Comparison of ENCODE assay signal across 16 cellular contexts in genomic region chr15:83304861-83305661, GRCh38. TPM values are rescaled to one million over a fixed set of nuclear protein-coding genes. Genes with fewer than 3 reads are reported as not detected.
DNase-seq lines count a peak whose midpoint lies in the region; ATAC-seq and TF ChIP-seq lines count a peak whose summit lies in the region.
"Had no signal": no experiment of that assay in that cellular context is flagged by ENCODE, and none has a peak within 500 bp of the region (broad histone marks: within the 10 kb centered on the region; RNA-seq: fewer than 3 reads in every experiment).

No MANE protein-coding gene starts in this region.

- no peak overlapping the region for H4K91ac ChIP-seq in neuronal stem cell (ENCODE audit: low read depth, low read length, poor library complexity)

- H3K27me3 Mint-ChIP-seq in Caco-2 (ENCODE audit: insufficient read depth, unreplicated experiment): no peaks in the 10 kb centered on the region
- peaks cover 21 to 28% of the 10 kb centered on the region in 2 donors for H3K27me3 Mint-ChIP-seq in T-cell

- no peaks in the 10 kb centered on the region for H3K9me3 Mint-ChIP-seq in Caco-2 (ENCODE audit: unreplicated experiment)
- H3K9me3 Mint-ChIP-seq in T-cell: peaks cover 0 to 2% (median 0%) of the 10 kb centered on the region in 3 donors
- H3K9me3 Mint-ChIP-seq: CD8-positive, alpha-beta T cell had no signal

- POLR2A ChIA-PET in Caco-2 (lab: Charles Lee): interaction anchor here (1.4 kb wide), 1 partner anchor 238 kb away, joined by 3 read pairs; the partner anchor contains the start of gene BTBD1
- POLR2A ChIA-PET in RWPE1 (lab: Yijun Ruan, JAX; ENCODE audit: low non-redundant PET): interaction anchor here (1.2 kb wide), 1 partner anchor 74 kb away, joined by 4 read pairs; no protein-coding TSS in a partner anchor
- POLR2A ChIA-PET in T-cell (lab: Charles Lee): no interaction called here

- H2BK120ac ChIP-seq in neuronal stem cell (ENCODE audit: low read depth, low read length): no peak overlapping the region

- H3K9me3 ChIP-seq in Caco-2 (0 out of 2 replicates have a peak, but pooled peaks cover 3% of the 10 kb centered on the region), esophagus squamous epithelium (no peaks in the 10 kb centered on the region), neuronal stem cell (replicated peaks in 1 of 2; ENCODE audit: control insufficient read depth in 2 of 2, insufficient read depth in 1 of 2, low read depth in 1 of 2, low read length in 2 of 2) (no peaks in the 10 kb centered on the region)
- H3K9me3 ChIP-seq: ascending aorta had no signal

- no peak for ATAC-seq in T-cell (replicated peaks in 1 of 4)
- no peak for ATAC-seq in GM21381 (IDR thresholded peaks at IDR 0.05; ENCODE audit: unreplicated experiment)
- ATAC-seq: activated CD4-positive, CD25-positive, alpha-beta regulatory T cell treated with anti-CD3 and anti-CD28 coated beads, Interleukin-2, amount 50 U/mL, for 24 hours; activated CD8-positive, alpha-beta memory T cell treated with anti-CD3 and anti-CD28 coated beads, Interleukin-2, amount 10 ng/mL, durations not matched to agents 7 days and 5 days; CD8-positive, alpha-beta T cell had no signal

- DNase-seq in Caco-2 (no peak), RWPE1 (ENCODE audit: low spot score) (peak; percentile 76), esophagus squamous epithelium (lab: John Stamatoyannopoulos, UW) (no peak), neuronal stem cell (ENCODE audit: low spot score) (no peak), T-cell (no peak), OCI-M1 (lab: John Stamatoyannopoulos, UW) (no peak)
- no peak for DNase-seq in activated CD4-positive, alpha-beta T cell treated with anti-CD3 and anti-CD28 coated beads for 48 hours
- DNase-seq: activated CD8-positive, alpha-beta memory T cell treated with anti-CD3 and anti-CD28 coated beads, Interleukin-2, amount 10 ng/mL, durations not matched to agents 7 days and 5 days; activated effector memory CD4-positive, alpha-beta T cell treated with anti-CD3 and anti-CD28 coated beads, Interleukin-2, amount 50 U/mL, for 16 hours; CD8-positive, alpha-beta T cell; stimulated activated naive CD4-positive, alpha-beta T cell treated with Interleukin-2 at 50 U/mL for 16 hours had no signal

- H3K4me3 ChIP-seq in Caco-2 (ENCODE audit: low read depth, low read length) (no peak overlapping the region), esophagus squamous epithelium (no peak overlapping the region), neuronal stem cell (ENCODE audit: low read length in 2 of 2) (no peak overlapping the region)
- H3K4me3 ChIP-seq: ascending aorta had no signal

- H2AFZ ChIP-seq in neuronal stem cell (ENCODE audit: low read length): peak overlapping the region; percentile 53

- H3K27ac ChIP-seq in RWPE1 (peak overlapping the region; percentile 87), esophagus squamous epithelium (peak overlapping the region in 3 of 4 donors; percentile 18 to 66 (median 19)), neuronal stem cell (replicated peaks; ENCODE audit: low read length) (no peak overlapping the region)
- H3K27ac ChIP-seq: ascending aorta, KMS-11 had no signal

- peak overlapping the region; percentile 74 for H3K27ac Mint-ChIP-seq in Caco-2 (ENCODE audit: unreplicated experiment)
- H3K27ac Mint-ChIP-seq in T-cell: no peak overlapping the region
- H3K27ac Mint-ChIP-seq: activated CD8-positive, alpha-beta memory T cell treated with anti-CD3 and anti-CD28 coated beads, Interleukin-2, amount 10 ng/mL, durations not matched to agents 7 days and 5 days; CD8-positive, alpha-beta T cell had no signal

- H3K36me3 Mint-ChIP-seq in Caco-2 (ENCODE audit: insufficient read depth, unreplicated experiment): no peaks in the 10 kb centered on the region
- H3K36me3 Mint-ChIP-seq in T-cell: no peaks in the 10 kb centered on the region
- H3K36me3 Mint-ChIP-seq: activated CD8-positive, alpha-beta memory T cell treated with anti-CD3 and anti-CD28 coated beads, Interleukin-2, amount 10 ng/mL, durations not matched to agents 7 days and 5 days; CD8-positive, alpha-beta T cell had no signal

- H2BK15ac ChIP-seq in neuronal stem cell (ENCODE audit: low read length): no peak overlapping the region

- H3K9ac ChIP-seq in neuronal stem cell (ENCODE audit: low read depth, low read length, poor library complexity): no peak overlapping the region
- H3K9ac ChIP-seq: KMS-11 had no signal

- H3K23ac ChIP-seq in neuronal stem cell (ENCODE audit: low read depth, low read length, poor library complexity): no peak overlapping the region

- peaks cover 32% of the 10 kb centered on the region for H3K4me1 ChIP-seq in Caco-2
- H3K4me1 ChIP-seq in esophagus squamous epithelium: peaks cover 0 to 26% (median 7%) of the 10 kb centered on the region in 3 donors
- H3K4me1 ChIP-seq in neuronal stem cell (ENCODE audit: control insufficient read depth in 2 of 2, insufficient read depth in 1 of 2, low read depth in 1 of 2, low read length in 2 of 2): peaks cover 3 to 8% of the 10 kb centered on the region in 2 donors
- H3K4me1 ChIP-seq: ascending aorta had no signal

- no peak overlapping the region for H3K18ac ChIP-seq in neuronal stem cell (ENCODE audit: low read length)

- 36 to 50% methylated on average over 9 of the region's 10 CpGs for WGBS in esophagus squamous epithelium, 2 donors
- WGBS in neuronal stem cell (ENCODE audit: extremely low coverage in 2 of 2, insufficient read length in 2 of 2, insufficient replicate concordance in 1 of 2), 2 donors: 100% methylated on average over 1 of the region's 10 CpGs; no CpG with 5 or more reads in 1 of the 2 donors

- no peak overlapping the region for H3K4me2 ChIP-seq in neuronal stem cell (ENCODE audit: insufficient read depth, low read length, poor library complexity, severe bottlenecking)
- H3K4me2 ChIP-seq: KMS-11 had no signal

- H2BK12ac ChIP-seq in neuronal stem cell (ENCODE audit: low read length): no peak overlapping the region

- no peak for TF ChIP-seq POLR2A in esophagus squamous epithelium (IDR thresholded peaks at IDR 0.05)

- H4K8ac ChIP-seq in neuronal stem cell (ENCODE audit: low read depth, low read length): no peak overlapping the region

- CTCF ChIA-PET in Caco-2 (lab: Charles Lee): interaction anchor here (1.1 kb wide), 1 partner anchor 18 kb away, joined by 3 read pairs; no protein-coding TSS in a partner anchor
- CTCF ChIA-PET in RWPE1 (lab: Yijun Ruan, JAX): interaction anchor here (0.6 to 1.0 kb wide), 3 partner anchors 12 to 374 kb away, joined by 3 to 4 read pairs (median 4); no protein-coding TSS in a partner anchor
- CTCF ChIA-PET in T-cell (lab: Charles Lee): no interaction called here

- BruUV-seq in Caco-2 (replicated peaks; lab: Mats Ljungman, UMichigan): no TSS peak

- H3K4me1 Mint-ChIP-seq in Caco-2 (ENCODE audit: low read depth, unreplicated experiment) (peaks cover 22% of the 10 kb centered on the region), T-cell (no peaks in the 10 kb centered on the region)
- H3K4me1 Mint-ChIP-seq: activated CD8-positive, alpha-beta memory T cell treated with anti-CD3 and anti-CD28 coated beads, Interleukin-2, amount 10 ng/mL, durations not matched to agents 7 days and 5 days had no signal

- no peaks in the 10 kb centered on the region for H3K27me3 ChIP-seq in Caco-2 (replicated peaks; ENCODE audit: control insufficient read depth, insufficient read depth, low read length)
- H3K27me3 ChIP-seq in esophagus squamous epithelium: peaks cover 0 to 25% (median 0%) of the 10 kb centered on the region in 4 donors
- H3K27me3 ChIP-seq in neuronal stem cell (ENCODE audit: control insufficient read depth in 3 of 3, insufficient read depth in 3 of 3, low read depth in 1 of 3, low read length in 3 of 3): peaks cover 0 to 33% (median 0%) of the 10 kb centered on the region in 3 experiments
- H3K27me3 ChIP-seq: ascending aorta had no signal

- intact Hi-C loops in Caco-2 (cut with micrococcal nuclease; ENCODE audit: unreplicated experiment) (loop anchor here (2.0 kb wide), 1 partner anchor 18 kb away; no protein-coding TSS in a partner anchor), esophagus squamous epithelium (cut with DNase I) (no loop called here)

- H3K4me3 Mint-ChIP-seq in Caco-2 (ENCODE audit: unreplicated experiment) (peak overlapping the region; percentile 54), T-cell (no peak overlapping the region)
- H3K4me3 Mint-ChIP-seq: activated CD8-positive, alpha-beta memory T cell treated with anti-CD3 and anti-CD28 coated beads, Interleukin-2, amount 10 ng/mL, durations not matched to agents 7 days and 5 days; CD8-positive, alpha-beta T cell had no signal

- no peaks in the 10 kb centered on the region for H3K79me1 ChIP-seq in neuronal stem cell (ENCODE audit: low read depth, low read length)

- TF ChIP-seq CTCF in Caco-2 (IDR thresholded peaks at IDR 0.05; ENCODE audit: insufficient read depth in 1 of 2, low read depth in 1 of 2, low read length in 1 of 2, severe bottlenecking in 1 of 2, unreplicated experiment in 1 of 2) (no peak), RWPE1 (conservative IDR thresholded peaks at IDR 0.05; ENCODE audit: low read depth) (no peak), esophagus squamous epithelium (IDR thresholded peaks at IDR 0.05) (no peak)

- no peak overlapping the region for H2AK5ac ChIP-seq in neuronal stem cell (ENCODE audit: low read depth, low read length)

- no peak overlapping the region for H2BK5ac ChIP-seq in neuronal stem cell (ENCODE audit: low read length)

- H3K4ac ChIP-seq in neuronal stem cell (ENCODE audit: low read length): no peak overlapping the region

- H3K36me3 ChIP-seq in Caco-2 (ENCODE audit: control insufficient read depth, insufficient read depth, low read length) (no peaks in the 10 kb centered on the region), esophagus squamous epithelium (no peaks in the 10 kb centered on the region), neuronal stem cell (replicated peaks in 1 of 2; ENCODE audit: control insufficient read depth in 2 of 2, insufficient read depth in 2 of 2, low read length in 2 of 2) (no peaks in the 10 kb centered on the region)
- H3K36me3 ChIP-seq: ascending aorta had no signal

- H3K14ac ChIP-seq in neuronal stem cell (ENCODE audit: low read length): no peak overlapping the region

RNA-seq across cellular contexts. Expression of gene BNC1, which starts 20.6 kb away (rescaled TPM):
- total RNA-seq in Caco-2 (2022): not detected in 2 replicates
- total RNA-seq in esophagus squamous epithelium: 10 to 100 TPM; 21.2 to 38.3 (median 26.7) TPM
- 0.01 TPM for polyA plus RNA-seq in neuronal stem cell (2013, experiment 1 of 2)
- polyA plus RNA-seq in neuronal stem cell (2013, experiment 2 of 2): 0.03 TPM
- not detected for total RNA-seq in T-cell
- total RNA-seq: activated CD8-positive, alpha-beta memory T cell treated with anti-CD3 and anti-CD28 coated beads, Interleukin-2, amount 10 ng/mL, durations not matched to agents 7 days and 5 days; ascending aorta; CD8-positive, alpha-beta T cell; T-helper 2 cell treated with Interferon-gamma antibody and Interleukin-4, amounts not matched to agents 100 ng/mL and 5 ng/mL, for 36 hours had no signal

Comparison
In these comparisons a context has a peak if more than half of its experiments do, and no peak if none do; other contexts are left out.
1. RNA of gene BNC1, which starts 20.6 kb away (total RNA-seq): 21.2 to 38.3 TPM in esophagus squamous epithelium; not detected in Caco-2 and not detected in T-cell; every median in the first group is over 10 times any median in the second.
2. CTCF ChIA-PET loops: an anchor here in Caco-2 (1.1 kb wide) and RWPE1 (0.6 to 1.0 kb wide); none called in T-cell.
3. POLR2A ChIA-PET loops: an anchor here in Caco-2 (1.4 kb wide) and RWPE1 (1.2 kb wide); none called in T-cell.